ENCODE assay signal across 18 cellular contexts in genomic region chr2:46647041-46647440, GRCh38.
"Had no signal": no experiment of that assay in that cellular context is flagged by ENCODE, and none has a peak within 500 bp of the region (broad histone marks: within the 10 kb centered on the region; RNA-seq: fewer than 3 reads in every experiment).

No MANE protein-coding gene starts in this region.

- H3K9me3 ChIP-seq: right lobe of liver, uterus had no signal

- DNase-seq: activated CD4-positive, CD25-positive, alpha-beta regulatory T cell treated with anti-CD3 and anti-CD28 coated beads, Interleukin-2, amount 50 U/mL, for 72 hours; activated CD8-positive, alpha-beta memory T cell treated with anti-CD3 and anti-CD28 coated beads, Interleukin-2, amount 50 U/mL, for 4 hours; activated T-cell treated with anti-CD3 and anti-CD28 coated beads, Interleukin-2, amount 50 U/mL, for 24 hours; amniotic stem cell; effector CD4-positive, alpha-beta T cell; glutamatergic neuron; hypothalamus; nephron progenitor cell; posterior cingulate gyrus; right lobe of liver; stimulated activated CD4-positive, alpha-beta T cell treated with anti-CD3 and anti-CD28 coated beads, Interleukin-2, amount 100 ng/mL, for 24 hours; uterus; WERI-Rb-1 had no signal

- H3K4me3 ChIP-seq: cardiac muscle cell, right lobe of liver, skin epidermis, uterus had no signal

- H3K27me3 ChIP-seq: cardiac muscle cell, right lobe of liver, uterus had no signal

- H3K36me3 ChIP-seq: cardiac muscle cell, right lobe of liver, uterus had no signal

- H3K27ac ChIP-seq: cardiac muscle cell, right lobe of liver, uterus, WERI-Rb-1 had no signal

- ATAC-seq: activated T-helper 17 cell treated with anti-CD3 and anti-CD28 coated beads, Interleukin-2, amount 50 U/mL, for 72 hours; right lobe of liver; stimulated activated effector memory CD8-positive, alpha-beta T cell treated with anti-CD3 and anti-CD28 coated beads, Interleukin-12 subunit alpha, Interleukin-12 subunit beta, amount 100 ng/mL, for 72 hours had no signal

- FAIRE-seq: frontal cortex had no signal
